ENCODE assay signal across 39 cellular contexts in genomic region chr16:62167551-62167950, GRCh38.
"Had no signal": no experiment of that assay in that cellular context is flagged by ENCODE, and none has a peak within 500 bp of the region (broad histone marks: within the 10 kb centered on the region; RNA-seq: fewer than 3 reads in every experiment).

No MANE protein-coding gene starts in this region.

- H3K9me3 ChIP-seq: ascending aorta had no signal

- H3K27ac Mint-ChIP-seq: activated CD4-positive, alpha-beta memory T cell treated with anti-CD3 and anti-CD28 coated beads, Interleukin-2, amount 10 ng/mL, durations not matched to agents 7 days and 5 days; activated CD4-positive, alpha-beta T cell treated with anti-CD3 and anti-CD28 coated beads for 36 hours; activated CD4-positive, alpha-beta T cell treated with anti-CD3 and anti-CD28 coated beads, Interleukin-2, amount 10 ng/mL, durations not matched to agents 7 days and 5 days; activated CD8-positive, alpha-beta memory T cell treated with anti-CD3 and anti-CD28 coated beads, Interleukin-2, amount 10 ng/mL, durations not matched to agents 7 days and 5 days; activated CD8-positive, alpha-beta T cell treated with anti-CD3 and anti-CD28 coated beads, Interleukin-2, amount 10 ng/mL, durations not matched to agents 7 days and 5 days; activated naive CD4-positive, alpha-beta T cell treated with anti-CD3 and anti-CD28 coated beads, Interleukin-2, amount 10 ng/mL, durations not matched to agents 7 days and 5 days; activated naive CD4-positive, alpha-beta T cell treated with anti-CD3 and anti-CD28 coated beads, Interleukin-2, amount 50 U/mL, for 24 hours; activated naive CD8-positive, alpha-beta T cell; activated naive CD8-positive, alpha-beta T cell treated with anti-CD3 and anti-CD28 coated beads, Interleukin-2, amount 10 ng/mL, durations not matched to agents 7 days and 5 days; activated naive CD8-positive, alpha-beta T cell treated with anti-CD3 and anti-CD28 coated beads, Interleukin-2, amount 50 U/mL, for 24 hours; activated T-cell treated with anti-CD3 and anti-CD28 coated beads, Interleukin-2, amount 50 U/mL, for 24 hours; activated T-helper 2 cell treated with anti-CD3 and anti-CD28 coated beads, Interferon-gamma antibody, Interleukin-2, Interleukin-4, amounts not matched to agents 10 μg/mL and 5 μg/mL and 100 μg/mL, durations not matched to agents 14 hours and 24 hours and 36 hours; brain; T-helper 1 cell treated with Interleukin-12 subunit alpha and Interleukin-12 subunit beta and Interleukin-4 antibody, amounts not matched to agents 30 μg/mL and 1 μg/mL, for 36 hours; T-helper 2 cell treated with Interferon-gamma antibody and Interleukin-4, amounts not matched to agents 5 μg/mL and 100 μg/mL, for 36 hours; WTC11 had no signal

- H3K27ac ChIP-seq: ascending aorta, cardiac muscle cell, WERI-Rb-1 had no signal

- ATAC-seq: activated CD4-positive, alpha-beta T cell treated with anti-CD3 and anti-CD28 coated beads for 36 hours; activated CD4-positive, CD25-positive, alpha-beta regulatory T cell treated with anti-CD3 and anti-CD28 coated beads, Interleukin-2, amount 50 U/mL, for 24 hours; activated CD8-positive, alpha-beta memory T cell treated with anti-CD3 and anti-CD28 coated beads, Interleukin-2, amount 10 ng/mL, durations not matched to agents 7 days and 5 days; activated CD8-positive, alpha-beta T cell treated with anti-CD3 and anti-CD28 coated beads, Interleukin-2, amount 10 ng/mL, durations not matched to agents 7 days and 5 days; activated naive CD8-positive, alpha-beta T cell treated with anti-CD3 and anti-CD28 coated beads, Interleukin-2, amount 50 U/mL, for 24 hours; WTC11 had no signal

- H3K4me3 Mint-ChIP-seq: activated CD4-positive, alpha-beta memory T cell treated with anti-CD3 and anti-CD28 coated beads, Interleukin-2, amount 10 ng/mL, durations not matched to agents 7 days and 5 days; activated CD4-positive, alpha-beta T cell treated with anti-CD3 and anti-CD28 coated beads for 36 hours; activated CD4-positive, alpha-beta T cell treated with anti-CD3 and anti-CD28 coated beads, Interleukin-2, amount 10 ng/mL, durations not matched to agents 7 days and 5 days; activated CD8-positive, alpha-beta memory T cell treated with anti-CD3 and anti-CD28 coated beads, Interleukin-2, amount 10 ng/mL, durations not matched to agents 7 days and 5 days; activated CD8-positive, alpha-beta T cell treated with anti-CD3 and anti-CD28 coated beads, Interleukin-2, amount 10 ng/mL, durations not matched to agents 7 days and 5 days; activated naive CD4-positive, alpha-beta T cell treated with anti-CD3 and anti-CD28 coated beads, Interleukin-2, amount 10 ng/mL, durations not matched to agents 7 days and 5 days; activated naive CD4-positive, alpha-beta T cell treated with anti-CD3 and anti-CD28 coated beads, Interleukin-2, amount 50 U/mL, for 24 hours; activated naive CD8-positive, alpha-beta T cell; activated naive CD8-positive, alpha-beta T cell treated with anti-CD3 and anti-CD28 coated beads, Interleukin-2, amount 10 ng/mL, durations not matched to agents 7 days and 5 days; activated naive CD8-positive, alpha-beta T cell treated with anti-CD3 and anti-CD28 coated beads, Interleukin-2, amount 50 U/mL, for 24 hours; activated T-cell treated with anti-CD3 and anti-CD28 coated beads, Interleukin-2, amount 50 U/mL, for 24 hours; brain; central memory CD8-positive, alpha-beta T cell; T-helper 1 cell treated with Interleukin-12 subunit alpha and Interleukin-12 subunit beta and Interleukin-4 antibody, amounts not matched to agents 30 μg/mL and 1 μg/mL, for 36 hours; T-helper 2 cell treated with Interferon-gamma antibody and Interleukin-4, amounts not matched to agents 5 μg/mL and 100 μg/mL, for 36 hours; WTC11 had no signal

- H3K4me3 ChIP-seq: ascending aorta, cardiac muscle cell had no signal

- H3K36me3 ChIP-seq: ascending aorta, cardiac muscle cell, WERI-Rb-1 had no signal

- H3K27me3 ChIP-seq: ascending aorta, cardiac muscle cell had no signal

- H3K4me1 ChIP-seq: ascending aorta had no signal

- H3K36me3 Mint-ChIP-seq: activated CD8-positive, alpha-beta memory T cell treated with anti-CD3 and anti-CD28 coated beads, Interleukin-2, amount 10 ng/mL, durations not matched to agents 7 days and 5 days; activated naive CD4-positive, alpha-beta T cell treated with anti-CD3 and anti-CD28 coated beads, Interleukin-2, amount 10 ng/mL, durations not matched to agents 7 days and 5 days; activated naive CD8-positive, alpha-beta T cell; activated naive CD8-positive, alpha-beta T cell treated with anti-CD3 and anti-CD28 coated beads, Interleukin-2, amount 10 ng/mL, durations not matched to agents 7 days and 5 days; brain; WTC11 had no signal

- DNase-seq: activated CD4-positive, alpha-beta memory T cell treated with anti-CD3 and anti-CD28 coated beads, Interleukin-2, amount 10 ng/mL, durations not matched to agents 7 days and 5 days; activated CD4-positive, alpha-beta T cell treated with anti-CD3 and anti-CD28 coated beads for 1 hour; activated CD4-positive, alpha-beta T cell treated with anti-CD3 and anti-CD28 coated beads for 36 hours; activated CD4-positive, alpha-beta T cell treated with anti-CD3 and anti-CD28 coated beads for 48 hours; activated CD4-positive, alpha-beta T cell treated with anti-CD3 and anti-CD28 coated beads, Interleukin-2, amount 10 ng/mL, durations not matched to agents 7 days and 5 days; activated CD4-positive, alpha-beta T cell treated with anti-CD3 and anti-CD28 coated beads, Interleukin-2, amount 50 U/mL, for 48 hours; activated CD4-positive, CD25-positive, alpha-beta regulatory T cell; activated CD8-positive, alpha-beta memory T cell treated with anti-CD3 and anti-CD28 coated beads for 24 hours; activated CD8-positive, alpha-beta memory T cell treated with anti-CD3 and anti-CD28 coated beads, Interleukin-2, amount 10 ng/mL, durations not matched to agents 7 days and 5 days; activated CD8-positive, alpha-beta memory T cell treated with anti-CD3 and anti-CD28 coated beads, Interleukin-2, amount 50 U/mL, for 48 hours; activated CD8-positive, alpha-beta T cell treated with anti-CD3 and anti-CD28 coated beads, Interleukin-2, amount 10 ng/mL, durations not matched to agents 7 days and 5 days; activated effector memory CD4-positive, alpha-beta T cell treated with Interleukin-2 at 50 U/mL for 16 hours; activated gamma-delta T cell; activated naive CD4-positive, alpha-beta T cell treated with anti-CD3 and anti-CD28 coated beads, Interleukin-2, amount 10 ng/mL, durations not matched to agents 7 days and 5 days; activated naive CD4-positive, alpha-beta T cell treated with Interleukin-2 at 50 U/mL for 16 hours; activated naive CD8-positive, alpha-beta T cell treated with anti-CD3 and anti-CD28 coated beads, Interleukin-2, amount 10 ng/mL, durations not matched to agents 7 days and 5 days; activated naive CD8-positive, alpha-beta T cell treated with anti-CD3 and anti-CD28 coated beads, Interleukin-2, amount 50 U/mL, for 24 hours; activated T-cell treated with anti-CD3 and anti-CD28 coated beads, Interleukin-2, amount 50 U/mL, for 24 hours; activated T-cell treated with anti-CD3 and anti-CD28 coated beads, Interleukin-2, amount 50 U/mL, for 48 hours; amygdala; anterior cingulate cortex; caudate nucleus; cerebellar nuclear complex; SW 1271; T-helper 1 cell; T-helper 2 cell; T-helper 9 cell; WERI-Rb-1 had no signal

- H3K4me1 Mint-ChIP-seq: activated CD4-positive, alpha-beta memory T cell treated with anti-CD3 and anti-CD28 coated beads, Interleukin-2, amount 10 ng/mL, durations not matched to agents 7 days and 5 days; activated CD4-positive, alpha-beta T cell treated with anti-CD3 and anti-CD28 coated beads for 36 hours; activated CD4-positive, alpha-beta T cell treated with anti-CD3 and anti-CD28 coated beads, Interleukin-2, amount 10 ng/mL, durations not matched to agents 7 days and 5 days; activated CD8-positive, alpha-beta memory T cell treated with anti-CD3 and anti-CD28 coated beads, Interleukin-2, amount 10 ng/mL, durations not matched to agents 7 days and 5 days; activated naive CD4-positive, alpha-beta T cell treated with anti-CD3 and anti-CD28 coated beads, Interleukin-2, amount 10 ng/mL, durations not matched to agents 7 days and 5 days; activated naive CD4-positive, alpha-beta T cell treated with anti-CD3 and anti-CD28 coated beads, Interleukin-2, amount 50 U/mL, for 24 hours; activated naive CD8-positive, alpha-beta T cell treated with anti-CD3 and anti-CD28 coated beads, Interleukin-2, amount 10 ng/mL, durations not matched to agents 7 days and 5 days; activated naive CD8-positive, alpha-beta T cell treated with anti-CD3 and anti-CD28 coated beads, Interleukin-2, amount 50 U/mL, for 24 hours; brain; central memory CD8-positive, alpha-beta T cell; WTC11 had no signal
